In the genomic region with DNA sequence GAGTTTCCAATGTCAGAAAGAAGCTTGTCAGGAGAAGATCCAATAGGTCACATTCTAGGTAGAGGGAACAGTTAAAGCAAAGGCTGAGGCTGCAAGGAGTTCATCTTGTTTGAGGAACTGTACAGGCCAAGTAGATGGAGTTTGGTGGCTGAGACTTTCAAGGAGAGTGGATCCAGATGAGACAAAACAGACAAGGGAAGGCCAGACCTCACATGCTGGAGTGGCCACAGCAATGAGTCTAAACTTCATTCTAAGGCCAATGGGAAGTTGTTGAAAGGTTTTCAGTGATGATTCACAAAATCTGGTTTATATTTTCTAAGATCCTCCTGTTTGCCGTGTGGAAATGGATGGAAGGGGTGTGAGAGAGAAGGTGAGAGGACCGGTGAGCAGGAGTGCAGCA, we compare ENCODE assay signal across 18 cellular contexts. TPM values are rescaled to one million over a fixed set of nuclear protein-coding genes. Genes with fewer than 3 reads are reported as not detected.
DNase-seq lines count a peak whose midpoint lies in the region; TF ChIP-seq lines count a peak whose summit lies in the region.
"Had no signal": no experiment of that assay in that cellular context is flagged by ENCODE, and none has a peak within 500 bp of the region (broad histone marks: within the 10 kb centered on the region; RNA-seq: fewer than 3 reads in every experiment).

No MANE protein-coding gene starts in this region.

- H3K4me1 Mint-ChIP-seq in progenitor cell of endocrine pancreas (ENCODE audit: low read depth), result no peaks in the 10 kb centered on the region
- H3K4me1 Mint-ChIP-seq: B cell; CD4-positive, CD25-positive, alpha-beta regulatory T cell had no signal

- no peak overlapping the region for H3K4me3 Mint-ChIP-seq in progenitor cell of endocrine pancreas (ENCODE audit: low read depth)
- H3K4me3 Mint-ChIP-seq: B cell; CD4-positive, CD25-positive, alpha-beta regulatory T cell; CD8-positive, alpha-beta T cell; HFFc6 had no signal

- DNase-seq in AG08395 (ENCODE audit: low spot score), result peak; percentile 40
- DNase-seq in GM04504 (ENCODE audit: low read depth), result peak; percentile 48
- DNase-seq in fibroblast of mammary gland (ENCODE audit: low read depth), result peak; percentile 57
- DNase-seq in fibroblast of villous mesenchyme (ENCODE audit: low read depth), result peak; percentile 13
- no peak for DNase-seq in erythroblast (lab: John Stamatoyannopoulos, UW)
- no peak for DNase-seq in NK-92 (lab: John Stamatoyannopoulos, UW; ENCODE audit: unreplicated experiment)
- DNase-seq in progenitor cell of endocrine pancreas (ENCODE audit: low spot score, unreplicated experiment), result no peak
- DNase-seq: Caco-2; CD4-positive, CD25-positive, alpha-beta regulatory T cell; CD8-positive, alpha-beta T cell; DMS153; DND-41; GOT3; HFFc6 had no signal

- H3K36me3 Mint-ChIP-seq in progenitor cell of endocrine pancreas (ENCODE audit: insufficient read depth), result no peaks in the 10 kb centered on the region
- H3K36me3 Mint-ChIP-seq: CD4-positive, CD25-positive, alpha-beta regulatory T cell; CD8-positive, alpha-beta T cell had no signal

- no peaks in the 10 kb centered on the region for H3K9me3 Mint-ChIP-seq in progenitor cell of endocrine pancreas (ENCODE audit: low read depth)
- H3K9me3 Mint-ChIP-seq: CD8-positive, alpha-beta T cell had no signal

- TF ChIP-seq CTCF in fibroblast of mammary gland (conservative IDR thresholded peaks at IDR 0.05; ENCODE audit: control insufficient read depth, insufficient read depth, low read depth, low read length) (no peak), fibroblast of villous mesenchyme (IDR thresholded peaks at IDR 0.05; ENCODE audit: insufficient read depth, low read depth, low read length) (no peak), progenitor cell of endocrine pancreas (IDR thresholded peaks at IDR 0.05; ENCODE audit: unreplicated experiment) (no peak)

- H3K27ac Mint-ChIP-seq in progenitor cell of endocrine pancreas, result no peak overlapping the region
- H3K27ac Mint-ChIP-seq: B cell; CD4-positive, CD25-positive, alpha-beta regulatory T cell; CD8-positive, alpha-beta T cell; HFFc6 had no signal

- no peaks in the 10 kb centered on the region for H3K27me3 Mint-ChIP-seq in progenitor cell of endocrine pancreas
- H3K27me3 Mint-ChIP-seq: CD4-positive, CD25-positive, alpha-beta regulatory T cell had no signal

- H3K4me3 ChIP-seq in fibroblast of mammary gland (ENCODE audit: control insufficient read depth, low read depth, low read length) (no peak overlapping the region), fibroblast of villous mesenchyme (ENCODE audit: low read depth, low read length) (no peak overlapping the region)
- H3K4me3 ChIP-seq: BLaER1, GM12878, HAP-1 had no signal

- no peak for TF ChIP-seq POLR2A in erythroblast (IDR thresholded peaks at IDR 0.05; ENCODE audit: low read length)

RNA-seq across cellular contexts. Expression of a gene that starts 40.0 kb away (rescaled TPM):
- total RNA-seq in fibroblast of villous mesenchyme (11.0 and 28.1 TPM in 2 replicates), progenitor cell of endocrine pancreas (1.8 and 2.8 TPM in 2 replicates)
- total RNA-seq: B cell; CD4-positive, CD25-positive, alpha-beta regulatory T cell; HFFc6 had no signal

RNA-seq across cellular contexts. Expression of a gene that starts 43.9 kb away (rescaled TPM):
- total RNA-seq in fibroblast of villous mesenchyme (0.32 and 0.43 TPM in 2 replicates), progenitor cell of endocrine pancreas (not detected in 2 replicates)
- total RNA-seq: B cell; Caco-2; CD4-positive, CD25-positive, alpha-beta regulatory T cell; CD8-positive, alpha-beta T cell; GM12878; HFFc6 had no signal

Comparison
In these comparisons a context has a peak if more than half of its experiments do, and no peak if none do; other contexts are left out.
1. DNase-seq: peak in AG08395 (single experiment), GM04504 (single experiment), fibroblast of mammary gland (single experiment) and fibroblast of villous mesenchyme (single experiment); none in erythroblast (0 of 2), NK-92 (single experiment) and progenitor cell of endocrine pancreas (single experiment).